In genomic region chr12:68958337-68958736, GRCh38 we compare ENCODE assay signal across 9 cellular contexts. TPM values are rescaled to one million over a fixed set of nuclear protein-coding genes. Genes with fewer than 3 reads are reported as not detected.
DNase-seq lines count a peak whose midpoint lies in the region; ATAC-seq and TF ChIP-seq lines count a peak whose summit lies in the region.
"Had no signal": no experiment of that assay in that cellular context is flagged by ENCODE, and none has a peak within 500 bp of the region (broad histone marks: within the 10 kb centered on the region; RNA-seq: fewer than 3 reads in every experiment).

No MANE protein-coding gene starts in this region.

- H3K27ac ChIP-seq in IMR-90 (ENCODE audit: insufficient read depth, low read length), result no peak overlapping the region
- H3K27ac ChIP-seq in coronary artery, result no peak overlapping the region

- H3K14ac ChIP-seq in IMR-90 (replicated peaks; ENCODE audit: low read depth, low read length), result no peak overlapping the region

- WGBS in IMR-90 (ENCODE audit: extremely low coverage in 2 of 2, insufficient read length in 1 of 2), 2 experiments, result 71% methylated on average over 1 of the region's 3 CpGs; no CpG with 5 or more reads in 1 of the 2 experiments

- no peak overlapping the region for H3K56ac ChIP-seq in IMR-90 (ENCODE audit: extremely low read depth, insufficient read depth, low read length)

- no peak for TF ChIP-seq RAD21 in IMR-90 (IDR thresholded peaks at IDR 0.05; ENCODE audit: low read length)

- intact Hi-C loops in IMR-90 (cut with micrococcal nuclease), result no loop called here

- no peaks in the 10 kb centered on the region for H3K36me3 ChIP-seq in IMR-90 (ENCODE audit: control insufficient read depth, insufficient read depth, low read length)
- H3K36me3 ChIP-seq in H7 (replicated peaks; ENCODE audit: control insufficient read depth, insufficient read depth, low read length), result no peaks in the 10 kb centered on the region; the same call in 1 of the 2 replicates

- no peak overlapping the region for H2BK20ac ChIP-seq in IMR-90 (ENCODE audit: low read depth, low read length)

- TF ChIP-seq CTCF in IMR-90 (conservative IDR thresholded peaks at IDR 0.05; ENCODE audit: low read depth, low read length) (no peak), coronary artery (IDR thresholded peaks at IDR 0.05) (no peak)

- no peaks in the 10 kb centered on the region for H4K20me1 ChIP-seq in IMR-90 (ENCODE audit: insufficient read depth, low read length)

- TF ChIP-seq POLR2A in IMR-90 (IDR thresholded peaks at IDR 0.05; ENCODE audit: low read depth, low read length), result no peak

- H4K8ac ChIP-seq in IMR-90 (ENCODE audit: low read depth in 2 of 2, low read length in 2 of 2), result no peak overlapping the region

- no peak overlapping the region for H3K9ac ChIP-seq in IMR-90 (ENCODE audit: low read depth, low read length)

- H4K5ac ChIP-seq in IMR-90 (ENCODE audit: low read depth, low read length), result no peak overlapping the region

- H3K4me3 ChIP-seq in IMR-90 (ENCODE audit: insufficient read depth, low read depth, low read length) (no peak overlapping the region), coronary artery (no peak overlapping the region), H7 (ENCODE audit: insufficient read depth, low read depth, low read length) (no peak overlapping the region)

- CTCF ChIA-PET in IMR-90 (lab: Yijun Ruan, JAX), result no interaction called here

- H3K4me1 ChIP-seq in IMR-90 (ENCODE audit: control insufficient read depth, insufficient read depth, low read length), result peaks cover 20% of the 10 kb centered on the region

- H3K18ac ChIP-seq in IMR-90 (ENCODE audit: low read depth, low read length), result peak overlapping the region; percentile 51

- no peak overlapping the region for H3K23ac ChIP-seq in IMR-90 (ENCODE audit: low read depth, low read length)

- H3K4ac ChIP-seq in IMR-90 (ENCODE audit: low read depth, low read length), result no peak overlapping the region

- peak overlapping the region; percentile 66 for H2AK9ac ChIP-seq in IMR-90 (replicated peaks; ENCODE audit: low read depth, low read length, poor library complexity)

- H3K9me3 ChIP-seq in IMR-90 (ENCODE audit: control insufficient read depth, insufficient read depth, low read length), result no peaks in the 10 kb centered on the region

- peak overlapping the region; percentile 47; the same call in 1 of the 2 replicates for H4K91ac ChIP-seq in IMR-90 (ENCODE audit: insufficient read depth, low read depth, low read length)

- peak overlapping the region; percentile 89; the same call in 1 of the 2 replicates for H2AK5ac ChIP-seq in IMR-90 (ENCODE audit: low read depth, low read length)

- POLR2A ChIA-PET in IMR-90 (lab: Charles Lee; ENCODE audit: unreplicated experiment), result no interaction called here

- ATAC-seq in GM18868 (IDR thresholded peaks at IDR 0.05; ENCODE audit: unreplicated experiment) (peak; percentile 97), GM21717 (IDR thresholded peaks at IDR 0.05; ENCODE audit: unreplicated experiment) (peak; percentile 98), IMR-90 (ENCODE audit: low read depth) (no peak)
- ATAC-seq: left cardiac atrium had no signal

- H3K27me3 ChIP-seq in IMR-90 (ENCODE audit: control insufficient read depth, insufficient read depth, low read length) (no peaks in the 10 kb centered on the region), H7 (ENCODE audit: control insufficient read depth, insufficient read depth, low read length) (no peaks in the 10 kb centered on the region)

- in situ Hi-C loops in IMR-90 (cut with MboI; ENCODE audit: low sequenced_read_pairs), result no loop called here

- dilution Hi-C loops in IMR-90 (cut with HindIII; ENCODE audit: low sequenced_read_pairs, unreplicated experiment), result no loop called here

- no peak overlapping the region for H2BK5ac ChIP-seq in IMR-90 (ENCODE audit: low read depth, low read length, poor library complexity, severe bottlenecking)

- no peaks in the 10 kb centered on the region for H3K79me1 ChIP-seq in IMR-90 (ENCODE audit: low read depth in 1 of 2, low read length in 2 of 2)

- peak overlapping the region; percentile 86; the same call in 1 of the 3 replicates for H2BK15ac ChIP-seq in IMR-90 (ENCODE audit: low read depth, low read length)

- peaks cover 10% of the 10 kb centered on the region for H3K9me1 ChIP-seq in IMR-90 (ENCODE audit: insufficient read depth, low read length)

- H2AFZ ChIP-seq in IMR-90 (replicated peaks; ENCODE audit: low read length, poor library complexity), result no peak overlapping the region

- DNase-seq in IMR-90 (no peak), coronary artery (ENCODE audit: low spot score) (no peak), H7 (no peak), NCI-H1417 treated with DMSO at 0.1 percent for 48 hours (lab: John Stamatoyannopoulos, UW) (no peak)
- peak; percentile 19 to 22 for DNase-seq in stimulated activated CD4-positive, alpha-beta T cell treated with anti-CD3 and anti-CD28 coated beads, Interleukin-2, amount 100 ng/mL, for 48 hours
- DNase-seq: left cardiac atrium, NCI-H146 had no signal

- no peak overlapping the region for H2BK120ac ChIP-seq in IMR-90 (ENCODE audit: low read depth, low read length)

- BruUV-seq in IMR-90 (replicated peaks; lab: Mats Ljungman, UMichigan), result no TSS peak

- H3K4me2 ChIP-seq in IMR-90 (ENCODE audit: low read depth, low read length), result no peak overlapping the region

TF ChIP-seq in IMR-90, 13 proteins besides CTCF, POLR2A, EP300 and RAD21:
- TF ChIP-seq MXI1 (IDR thresholded peaks at IDR 0.05; ENCODE audit: borderline replicate concordance, low read depth, low read length), result no peak
- no peak for TF ChIP-seq MAFK (IDR thresholded peaks at IDR 0.05; ENCODE audit: low read depth, low read length)
- TF ChIP-seq RCOR1 (IDR thresholded peaks at IDR 0.05; ENCODE audit: insufficient replicate concordance, low read length), result no peak
- TF ChIP-seq BHLHE40 (IDR thresholded peaks at IDR 0.05; ENCODE audit: low read depth, low read length), result no peak
- no peak for TF ChIP-seq FOS (IDR thresholded peaks at IDR 0.05; ENCODE audit: low read depth, low read length)
- TF ChIP-seq CEBPB (IDR thresholded peaks at IDR 0.05; ENCODE audit: low read depth, low read length), result no peak

RNA-seq across cellular contexts. Expression of gene CPM, which starts 25.4 kb away (rescaled TPM):
- total RNA-seq in IMR-90 (2012; rRNA removed), result 7.2 and 8.8 TPM in 2 replicates
- polyA plus RNA-seq in IMR-90 (2012; rRNA removed), result 1.9 and 2.0 TPM in 2 replicates
- polyA plus RNA-seq in IMR-90 (2012; cell fraction: cytosol; rRNA removed), result 0.36 and 0.88 TPM in 2 replicates
- polyA plus RNA-seq in IMR-90 (2012; cell fraction: nucleus; rRNA removed; ENCODE audit: low replicate concordance), result 0.23 and 0.52 TPM in 2 replicates
- total RNA-seq in H7 (2014; rRNA removed; shearing (Covaris generic)), result 0.28 TPM in 1 of 2 replicates, not detected in the other

Comparison
In these comparisons a context has a peak if more than half of its experiments do, and no peak if none do; other contexts are left out.
1. DNase-seq: peak in stimulated activated CD4-positive, alpha-beta T cell treated with anti-CD3 and anti-CD28 coated beads, Interleukin-2, amount 100 ng/mL, for 48 hours (2 of 2); none in IMR-90 (single experiment), coronary artery (single experiment), H7 (single experiment) and NCI-H1417 treated with DMSO at 0.1 percent for 48 hours (single experiment).